Comparison of ENCODE assay signal across 12 cellular contexts in genomic region chr2:101823849-101824248, GRCh38.
DNase-seq lines count a peak whose midpoint lies in the region; ATAC-seq, FAIRE-seq and TF ChIP-seq lines count a peak whose summit lies in the region.
"Had no signal": no experiment of that assay in that cellular context is flagged by ENCODE, and none has a peak within 500 bp of the region (broad histone marks: within the 10 kb centered on the region; RNA-seq: fewer than 3 reads in every experiment).

No MANE protein-coding gene starts in this region.

- H3K4me1 ChIP-seq in skeletal muscle satellite cell (ENCODE audit: control insufficient read depth, insufficient read depth, low read length) (peaks cover 89% of the 10 kb centered on the region), thyroid gland (peaks cover 17 to 18% of the 10 kb centered on the region in 2 donors)

- CTCF ChIA-PET in activated CD8-positive, alpha-beta T cell treated with anti-CD3 and anti-CD28 coated beads for 36 hours (lab: Charles Lee) = interaction anchor here (0.9 to 3.0 kb wide), 25 partner anchors 8 to 405 kb away, joined by 3 to 20 read pairs (median 4); partner anchors contain the start of gene MAP4K4
- CTCF ChIA-PET in activated CD8-positive, alpha-beta T cell treated with anti-CD3 and anti-CD28 coated beads, Interleukin-2, amount 10 ng/mL, durations not matched to agents 7 days and 5 days (lab: Charles Lee) = interaction anchor here (0.7 to 3.0 kb wide), 18 partner anchors 7 to 405 kb away, joined by 3 to 19 read pairs (median 5); no protein-coding TSS in a partner anchor
- CTCF ChIA-PET in RWPE1 (lab: Yijun Ruan, JAX) = interaction anchor here (0.7 to 1.3 kb wide), 4 partner anchors 123 to 304 kb away, joined by 3 to 5 read pairs (median 4); partner anchors contain the start of gene MAP4K4

- peak overlapping the region; percentile 29 for H3K4me3 Mint-ChIP-seq in activated CD8-positive, alpha-beta T cell treated with anti-CD3 and anti-CD28 coated beads for 36 hours
- H3K4me3 Mint-ChIP-seq in activated CD8-positive, alpha-beta T cell treated with anti-CD3 and anti-CD28 coated beads, Interleukin-2, amount 10 ng/mL, durations not matched to agents 7 days and 5 days = no peak overlapping the region
- H3K4me3 Mint-ChIP-seq in endothelial cell (ENCODE audit: unreplicated experiment) = no peak overlapping the region
- no peak overlapping the region for H3K4me3 Mint-ChIP-seq in natural killer cell treated with Interleukin-12 subunit alpha and Interleukin-12 subunit beta and Interleukin-15 and Interleukin-18, amount 100 ng/mL, for 72 hours

- H3K27ac Mint-ChIP-seq in activated CD8-positive, alpha-beta T cell treated with anti-CD3 and anti-CD28 coated beads for 36 hours = peak overlapping the region; percentile 75
- no peak overlapping the region for H3K27ac Mint-ChIP-seq in activated CD8-positive, alpha-beta T cell treated with anti-CD3 and anti-CD28 coated beads, Interleukin-2, amount 10 ng/mL, durations not matched to agents 7 days and 5 days
- peak overlapping the region; percentile 27 for H3K27ac Mint-ChIP-seq in endothelial cell (ENCODE audit: unreplicated experiment)
- no peak overlapping the region for H3K27ac Mint-ChIP-seq in natural killer cell treated with Interleukin-12 subunit alpha and Interleukin-12 subunit beta and Interleukin-15 and Interleukin-18, amount 100 ng/mL, for 72 hours

- WGBS in thyroid gland, 2 donors = 88 to 91% methylated on average over 4 of the region's 4 CpGs

- DNase-seq in activated CD8-positive, alpha-beta T cell treated with anti-CD3 and anti-CD28 coated beads for 36 hours = no peak
- no peak for DNase-seq in activated CD8-positive, alpha-beta T cell treated with anti-CD3 and anti-CD28 coated beads, Interleukin-2, amount 10 ng/mL, durations not matched to agents 7 days and 5 days
- peak; percentile 64 for DNase-seq in RWPE1 (ENCODE audit: low spot score)
- DNase-seq in endothelial cell (ENCODE audit: low spot score) = no peak
- DNase-seq in GM12891 (ENCODE audit: insufficient read length, low spot score) = no peak
- DNase-seq in thyroid gland = no peak
- no peak for DNase-seq in natural killer cell treated with Interleukin-12 subunit alpha and Interleukin-12 subunit beta and Interleukin-15 and Interleukin-18, amount 100 ng/mL, for 72 hours (ENCODE audit: low spot score)
- DNase-seq: foreskin melanocyte, NCI-H1694 had no signal

- H3K27me3 ChIP-seq in skeletal muscle satellite cell (ENCODE audit: control insufficient read depth, insufficient read depth, low read length) (no peaks in the 10 kb centered on the region), thyroid gland (no peaks in the 10 kb centered on the region)

- H3K4me3 ChIP-seq in skeletal muscle satellite cell (ENCODE audit: low read length) = peak overlapping the region; percentile 49
- no peak overlapping the region for H3K4me3 ChIP-seq in thyroid gland (replicated peaks in 1 of 3)
- H3K4me3 ChIP-seq: lung had no signal

- H3K9me3 Mint-ChIP-seq in activated CD8-positive, alpha-beta T cell treated with anti-CD3 and anti-CD28 coated beads for 36 hours = no peaks in the 10 kb centered on the region
- H3K9me3 Mint-ChIP-seq in activated CD8-positive, alpha-beta T cell treated with anti-CD3 and anti-CD28 coated beads, Interleukin-2, amount 10 ng/mL, durations not matched to agents 7 days and 5 days (ENCODE audit: insufficient read depth) = no peaks in the 10 kb centered on the region
- no peaks in the 10 kb centered on the region for H3K9me3 Mint-ChIP-seq in endothelial cell (ENCODE audit: unreplicated experiment)
- no peaks in the 10 kb centered on the region for H3K9me3 Mint-ChIP-seq in natural killer cell treated with Interleukin-12 subunit alpha and Interleukin-12 subunit beta and Interleukin-15 and Interleukin-18, amount 100 ng/mL, for 72 hours

- H3K9me3 ChIP-seq in skeletal muscle satellite cell (replicated peaks; ENCODE audit: low read length) = no peaks in the 10 kb centered on the region
- no peaks in the 10 kb centered on the region for H3K9me3 ChIP-seq in thyroid gland

- peak overlapping the region; percentile 72 for H3K4me2 ChIP-seq in skeletal muscle satellite cell (ENCODE audit: low read length)

- peaks cover 76% of the 10 kb centered on the region for H3K4me1 Mint-ChIP-seq in activated CD8-positive, alpha-beta T cell treated with anti-CD3 and anti-CD28 coated beads for 36 hours (ENCODE audit: low read depth)
- peaks cover 62% of the 10 kb centered on the region for H3K4me1 Mint-ChIP-seq in activated CD8-positive, alpha-beta T cell treated with anti-CD3 and anti-CD28 coated beads, Interleukin-2, amount 10 ng/mL, durations not matched to agents 7 days and 5 days (ENCODE audit: low read depth)
- peaks cover 36% of the 10 kb centered on the region for H3K4me1 Mint-ChIP-seq in endothelial cell (ENCODE audit: unreplicated experiment)
- H3K4me1 Mint-ChIP-seq in natural killer cell treated with Interleukin-12 subunit alpha and Interleukin-12 subunit beta and Interleukin-15 and Interleukin-18, amount 100 ng/mL, for 72 hours (ENCODE audit: low read depth in 2 of 2) = peaks cover 48 to 50% of the 10 kb centered on the region in 2 donors

- POLR2A ChIA-PET in activated CD8-positive, alpha-beta T cell treated with anti-CD3 and anti-CD28 coated beads for 36 hours (lab: Charles Lee) = interaction anchor here (0.6 kb wide), 1 partner anchor 44 kb away, joined by 3 read pairs; no protein-coding TSS in a partner anchor
- POLR2A ChIA-PET in activated CD8-positive, alpha-beta T cell treated with anti-CD3 and anti-CD28 coated beads, Interleukin-2, amount 10 ng/mL, durations not matched to agents 7 days and 5 days (lab: Charles Lee) = no interaction called here
- POLR2A ChIA-PET in RWPE1 (lab: Yijun Ruan, JAX; ENCODE audit: low non-redundant PET) = no interaction called here

- no peak overlapping the region for H3K27ac ChIP-seq in RWPE1
- H3K27ac ChIP-seq in thyroid gland = no peak overlapping the region
- H3K27ac ChIP-seq: WERI-Rb-1 had no signal

- intact Hi-C loops in activated CD8-positive, alpha-beta T cell treated with anti-CD3 and anti-CD28 coated beads for 36 hours (cut with micrococcal nuclease) = loop anchor here (10.0 kb wide), 1 partner anchor 49 kb away; no protein-coding TSS in a partner anchor
- intact Hi-C loops in thyroid gland (cut with DNase I) = no loop called here

- H3K9ac ChIP-seq in skeletal muscle satellite cell (ENCODE audit: low read depth, low read length) = peak overlapping the region; percentile 33

- TF ChIP-seq POLR2A in GM12891 (IDR thresholded peaks at IDR 0.05; ENCODE audit: low read depth, low read length) = no peak
- no peak for TF ChIP-seq POLR2A in thyroid gland (IDR thresholded peaks at IDR 0.05)

- H3K36me3 ChIP-seq in skeletal muscle satellite cell (ENCODE audit: insufficient read depth, low read length) (peaks cover 36% of the 10 kb centered on the region), thyroid gland (no peaks in the 10 kb centered on the region)

- peaks cover 12% of the 10 kb centered on the region for H3K36me3 Mint-ChIP-seq in activated CD8-positive, alpha-beta T cell treated with anti-CD3 and anti-CD28 coated beads for 36 hours (ENCODE audit: low read depth)
- H3K36me3 Mint-ChIP-seq in activated CD8-positive, alpha-beta T cell treated with anti-CD3 and anti-CD28 coated beads, Interleukin-2, amount 10 ng/mL, durations not matched to agents 7 days and 5 days (ENCODE audit: low read depth) = peaks cover 26% of the 10 kb centered on the region
- H3K36me3 Mint-ChIP-seq in endothelial cell (ENCODE audit: low read depth, unreplicated experiment) = peaks cover 14% of the 10 kb centered on the region
- peaks cover 6% of the 10 kb centered on the region for H3K36me3 Mint-ChIP-seq in natural killer cell treated with Interleukin-12 subunit alpha and Interleukin-12 subunit beta and Interleukin-15 and Interleukin-18, amount 100 ng/mL, for 72 hours

- H3K27me3 Mint-ChIP-seq in activated CD8-positive, alpha-beta T cell treated with anti-CD3 and anti-CD28 coated beads for 36 hours = no peaks in the 10 kb centered on the region
- no peaks in the 10 kb centered on the region for H3K27me3 Mint-ChIP-seq in activated CD8-positive, alpha-beta T cell treated with anti-CD3 and anti-CD28 coated beads, Interleukin-2, amount 10 ng/mL, durations not matched to agents 7 days and 5 days (ENCODE audit: low read depth)
- peaks cover 8% of the 10 kb centered on the region for H3K27me3 Mint-ChIP-seq in endothelial cell (ENCODE audit: unreplicated experiment)
- no peaks in the 10 kb centered on the region for H3K27me3 Mint-ChIP-seq in natural killer cell treated with Interleukin-12 subunit alpha and Interleukin-12 subunit beta and Interleukin-15 and Interleukin-18, amount 100 ng/mL, for 72 hours

- no peak for TF ChIP-seq CTCF in activated CD8-positive, alpha-beta T cell treated with anti-CD3 and anti-CD28 coated beads for 36 hours (IDR thresholded peaks at IDR 0.05)
- TF ChIP-seq CTCF in RWPE1 (conservative IDR thresholded peaks at IDR 0.05; ENCODE audit: low read depth) (no peak), endothelial cell (IDR thresholded peaks at IDR 0.05; ENCODE audit: unreplicated experiment) (no peak), thyroid gland (IDR thresholded peaks at IDR 0.05) (no peak)

- no peak for FAIRE-seq in GM12891 (lab: Jason Lieb, UNC)

- no peak for ATAC-seq in activated CD8-positive, alpha-beta T cell treated with anti-CD3 and anti-CD28 coated beads for 36 hours
- ATAC-seq in activated CD8-positive, alpha-beta T cell treated with anti-CD3 and anti-CD28 coated beads, Interleukin-2, amount 10 ng/mL, durations not matched to agents 7 days and 5 days = no peak
- no peak for ATAC-seq in natural killer cell treated with Interleukin-12 subunit alpha and Interleukin-12 subunit beta and Interleukin-15 and Interleukin-18, amount 100 ng/mL, for 72 hours

TF ChIP-seq in GM12891, 5 proteins besides CTCF, POLR2A, EP300 and RAD21:
- TF ChIP-seq TAF1 (IDR thresholded peaks at IDR 0.05; ENCODE audit: low read depth, low read length) = no peak
- TF ChIP-seq POLR2AphosphoS5 (IDR thresholded peaks at IDR 0.05; ENCODE audit: low read depth, low read length) = no peak
- no peak for TF ChIP-seq POU2F2 (IDR thresholded peaks at IDR 0.05; ENCODE audit: low read depth, low read length)
- no peak for TF ChIP-seq PAX5 (IDR thresholded peaks at IDR 0.05; ENCODE audit: insufficient read depth, low read length, severe bottlenecking)
- no peak for TF ChIP-seq SPI1 (IDR thresholded peaks at IDR 0.05; ENCODE audit: low read depth, low read length)

Comparison
In these comparisons a context has a peak if more than half of its experiments do, and no peak if none do; other contexts are left out.
1. H3K27ac Mint-ChIP-seq: peak in activated CD8-positive, alpha-beta T cell treated with anti-CD3 and anti-CD28 coated beads for 36 hours (single experiment) and endothelial cell (single experiment); none in activated CD8-positive, alpha-beta T cell treated with anti-CD3 and anti-CD28 coated beads, Interleukin-2, amount 10 ng/mL, durations not matched to agents 7 days and 5 days (single experiment) and natural killer cell treated with Interleukin-12 subunit alpha and Interleukin-12 subunit beta and Interleukin-15 and Interleukin-18, amount 100 ng/mL, for 72 hours (0 of 2).